8 cellular contexts compared by ENCODE assay signal in genomic region chr3:59313365-59313764, GRCh38.
DNase-seq lines count a peak whose midpoint lies in the region; ATAC-seq lines count a peak whose summit lies in the region.

No MANE protein-coding gene starts in this region.

- H3K4me3 Mint-ChIP-seq in activated T-cell treated with anti-CD3 and anti-CD28 coated beads, Interleukin-2, amount 50 U/mL, for 24 hours, result no peak overlapping the region

- no peaks in the 10 kb centered on the region for H3K36me3 Mint-ChIP-seq in activated T-cell treated with anti-CD3 and anti-CD28 coated beads, Interleukin-2, amount 50 U/mL, for 24 hours (ENCODE audit: low read depth)

- intact Hi-C loops in left ventricle myocardium superior (cut with micrococcal nuclease), result no loop called here

- ATAC-seq in left ventricle myocardium superior, result peak; percentile 98

- no peaks in the 10 kb centered on the region for H3K9me3 Mint-ChIP-seq in activated T-cell treated with anti-CD3 and anti-CD28 coated beads, Interleukin-2, amount 50 U/mL, for 24 hours

- DNase-seq in NCI-H510A treated with DMSO at 0.1 percent for 48 hours (lab: John Stamatoyannopoulos, UW) (peak; percentile 6), NCI-H510A (lab: John Stamatoyannopoulos, UW) (no peak), H4 (ENCODE audit: low spot score) (peak; percentile 60), NCI-H146 treated with DMSO at 0.1 percent for 48 hours (lab: John Stamatoyannopoulos, UW; ENCODE audit: unreplicated experiment) (peak; percentile 24), left ventricle myocardium superior (peak; percentile 72), inferior parietal cortex (ENCODE audit: extremely low spot score) (no peak)
- DNase-seq in activated T-cell treated with anti-CD3 and anti-CD28 coated beads, Interleukin-2, amount 50 U/mL, for 24 hours, result peak; percentile 73
- peak; percentile 46 for DNase-seq in stimulated activated CD4-positive, alpha-beta T cell treated with anti-CD3 and anti-CD28 coated beads, Interleukin-4, amount 100 ng/mL, for 24 hours

- H3K4me1 Mint-ChIP-seq in activated T-cell treated with anti-CD3 and anti-CD28 coated beads, Interleukin-2, amount 50 U/mL, for 24 hours (ENCODE audit: low read depth), result peaks cover 44% of the 10 kb centered on the region

- no peak overlapping the region for H3K27ac Mint-ChIP-seq in activated T-cell treated with anti-CD3 and anti-CD28 coated beads, Interleukin-2, amount 50 U/mL, for 24 hours

- H3K27me3 Mint-ChIP-seq in activated T-cell treated with anti-CD3 and anti-CD28 coated beads, Interleukin-2, amount 50 U/mL, for 24 hours, result no peaks in the 10 kb centered on the region

Comparison
In these comparisons a context has a peak if more than half of its experiments do, and no peak if none do; other contexts are left out.
1. DNase-seq: peak in NCI-H510A treated with DMSO at 0.1 percent for 48 hours (single experiment), H4 (single experiment), NCI-H146 treated with DMSO at 0.1 percent for 48 hours (single experiment), activated T-cell treated with anti-CD3 and anti-CD28 coated beads, Interleukin-2, amount 50 U/mL, for 24 hours (single experiment), left ventricle myocardium superior (single experiment) and stimulated activated CD4-positive, alpha-beta T cell treated with anti-CD3 and anti-CD28 coated beads, Interleukin-4, amount 100 ng/mL, for 24 hours (single experiment); none in NCI-H510A (single experiment) and inferior parietal cortex (single experiment).